8 cellular contexts compared by ENCODE assay signal in genomic region chr2:177617849-177618248, GRCh38.
DNase-seq lines count a peak whose midpoint lies in the region; ATAC-seq and TF ChIP-seq lines count a peak whose summit lies in the region.

No MANE protein-coding gene starts in this region.

- H3K4me1 ChIP-seq in RWPE2 (ENCODE audit: insufficient read depth, poor library complexity, severe bottlenecking) (no peaks in the 10 kb centered on the region), fibroblast of lung (ENCODE audit: control insufficient read depth, extremely low read depth, insufficient read depth, low read length) (no peaks in the 10 kb centered on the region), psoas muscle (no peaks in the 10 kb centered on the region)

- no peak for DNase-seq in GM06990 (ENCODE audit: extremely low read depth, insufficient read length)
- DNase-seq in RWPE2 (ENCODE audit: low spot score) = no peak
- DNase-seq in fibroblast of lung (ENCODE audit: low read depth in 2 of 2) = no peak
- DNase-seq in psoas muscle = no peak
- DNase-seq in cortex of kidney (lab: John Stamatoyannopoulos, UW) = no peak
- no peak for DNase-seq in A172 (ENCODE audit: low spot score)

- peak overlapping the region; percentile 91 for H3K4me3 ChIP-seq in GM06990 (replicated peaks; ENCODE audit: low read depth, low read length)
- H3K4me3 ChIP-seq in RWPE2 (ENCODE audit: severe bottlenecking) = peak overlapping the region; percentile 60
- H3K4me3 ChIP-seq in fibroblast of lung (replicated peaks in 1 of 4; ENCODE audit: control extremely low read depth in 1 of 4, insufficient read depth in 1 of 4, low read depth in 3 of 4, low read length in 4 of 4) = peak overlapping the region; percentile 79 to 96 (median 91)
- peak overlapping the region; percentile 77 for H3K4me3 ChIP-seq in psoas muscle

- peak overlapping the region; percentile 100 for H2AFZ ChIP-seq in fibroblast of lung (ENCODE audit: low read length)

- WGBS in psoas muscle, 3 donors = 79 to 87% (median 85%) methylated on average over 9 of the region's 9 CpGs

- TF ChIP-seq CTCF in GM06990 (IDR thresholded peaks at IDR 0.05; ENCODE audit: insufficient read depth, low read length, poor library complexity, severe bottlenecking) (no peak), RWPE2 (IDR thresholded peaks at IDR 0.05; ENCODE audit: poor library complexity, severe bottlenecking) (no peak), fibroblast of lung (conservative IDR thresholded peaks at IDR 0.05 in 1 of 2, IDR thresholded peaks at IDR 0.05 in 1 of 2; ENCODE audit: low read depth in 1 of 2, low read length in 2 of 2) (no peak), psoas muscle (IDR thresholded peaks at IDR 0.05) (no peak)

- H3K9ac ChIP-seq in fibroblast of lung (ENCODE audit: insufficient read depth, low read length) = peak overlapping the region; percentile 99

- ATAC-seq in RWPE2 (ENCODE audit: low read depth) (no peak), psoas muscle (no peak), GM19463 (IDR thresholded peaks at IDR 0.05; ENCODE audit: unreplicated experiment) (no peak), HG02885 (IDR thresholded peaks at IDR 0.05; ENCODE audit: poor library complexity, unreplicated experiment) (no peak)

- H3K79me2 ChIP-seq in fibroblast of lung (ENCODE audit: control insufficient read depth, insufficient read depth, low read length) = no peaks in the 10 kb centered on the region

- H3K36me3 ChIP-seq in GM06990 (ENCODE audit: control insufficient read depth, insufficient read depth, low read length) (no peaks in the 10 kb centered on the region), RWPE2 (ENCODE audit: low read depth) (no peaks in the 10 kb centered on the region), fibroblast of lung (ENCODE audit: control insufficient read depth, insufficient read depth, low read length) (no peaks in the 10 kb centered on the region), psoas muscle (ENCODE audit: insufficient read depth in 1 of 2, low read depth in 1 of 2) (no peaks in the 10 kb centered on the region)

- H3K27ac ChIP-seq in RWPE2 (ENCODE audit: poor library complexity, severe bottlenecking) = no peak overlapping the region
- H3K27ac ChIP-seq in fibroblast of lung (ENCODE audit: insufficient read depth, low read length) = peak overlapping the region; percentile 100
- peak overlapping the region; percentile 97 for H3K27ac ChIP-seq in psoas muscle

- intact Hi-C loops in psoas muscle (cut with DNase I) = loop anchor here in 1 of 2 donors (5.0 kb wide), 1 partner anchor 66 kb away; a partner anchor contains a TSS

- H3K27me3 ChIP-seq in GM06990 (replicated peaks; ENCODE audit: control insufficient read depth, insufficient read depth, low read length) (no peaks in the 10 kb centered on the region), RWPE2 (ENCODE audit: insufficient read depth, poor library complexity, severe bottlenecking) (no peaks in the 10 kb centered on the region), fibroblast of lung (ENCODE audit: control insufficient read depth, insufficient read depth, low read length) (no peaks in the 10 kb centered on the region), psoas muscle (ENCODE audit: insufficient read depth in 3 of 3, low read length in 2 of 3) (no peaks in the 10 kb centered on the region)

- H3K9me3 ChIP-seq in RWPE2 (ENCODE audit: severe bottlenecking) = no peaks in the 10 kb centered on the region
- no peaks in the 10 kb centered on the region for H3K9me3 ChIP-seq in fibroblast of lung (ENCODE audit: control insufficient read depth, insufficient read depth, low read depth, low read length)
- H3K9me3 ChIP-seq in psoas muscle = no peaks in the 10 kb centered on the region

- H4K20me1 ChIP-seq in fibroblast of lung (ENCODE audit: control insufficient read depth, extremely low read depth, insufficient read depth, low read length) = no peaks in the 10 kb centered on the region

- peak overlapping the region; percentile 99 for H3K4me2 ChIP-seq in fibroblast of lung (ENCODE audit: extremely low read depth, insufficient read depth, low read length)
